In genomic region chr4:163495900-163496299, GRCh38 we compare ENCODE assay signal across 8 cellular contexts. TPM values are rescaled to one million over a fixed set of nuclear protein-coding genes. Genes with fewer than 3 reads are reported as not detected.
DNase-seq lines count a peak whose midpoint lies in the region; ATAC-seq and TF ChIP-seq lines count a peak whose summit lies in the region.

No MANE protein-coding gene starts in this region.

- H3K4me1 ChIP-seq in BLaER1 (peaks cover 30% of the 10 kb centered on the region), HUES48 (ENCODE audit: control insufficient read depth, insufficient read depth, low read length) (peaks cover 16% of the 10 kb centered on the region; the same call in 1 of the 2 replicates), muscle layer of duodenum (ENCODE audit: control insufficient read depth in 1 of 2, insufficient read depth in 2 of 2, low read length in 2 of 2) (peaks cover 0 to 12% of the 10 kb centered on the region in 2 donors), left lung (peaks cover 0 to 34% of the 10 kb centered on the region in 2 donors)

- no peaks in the 10 kb centered on the region for H3K27me3 Mint-ChIP-seq in activated naive CD8-positive, alpha-beta T cell

- H3K36me3 Mint-ChIP-seq in activated naive CD8-positive, alpha-beta T cell, result no peaks in the 10 kb centered on the region

- H3K9me3 Mint-ChIP-seq in activated naive CD8-positive, alpha-beta T cell (ENCODE audit: low read depth), result no peaks in the 10 kb centered on the region

- POLR2A ChIA-PET in RWPE1 (lab: Yijun Ruan, JAX; ENCODE audit: low non-redundant PET), result no interaction called here

- H3K9me3 ChIP-seq in BLaER1, result peaks cover 10% of the 10 kb centered on the region; the same call in 1 of the 2 replicates
- no peaks in the 10 kb centered on the region for H3K9me3 ChIP-seq in HUES48 (ENCODE audit: control insufficient read depth, insufficient read depth, low read length)
- H3K9me3 ChIP-seq in muscle layer of duodenum (ENCODE audit: control insufficient read depth in 1 of 2, low read length in 2 of 2), result no peaks in the 10 kb centered on the region
- no peaks in the 10 kb centered on the region for H3K9me3 ChIP-seq in left lung

- CTCF ChIA-PET in RWPE1 (lab: Yijun Ruan, JAX), result no interaction called here

- no peak for DNase-seq in RWPE1 (ENCODE audit: low spot score)
- no peak for DNase-seq in left lung
- DNase-seq in DMS53 (lab: John Stamatoyannopoulos, UW), result no peak

- H3K9ac ChIP-seq in BLaER1 (peak overlapping the region; percentile 98), HUES48 (ENCODE audit: low read depth, low read length) (peak overlapping the region; percentile 97)

- peak overlapping the region; percentile 89 for H3K27ac Mint-ChIP-seq in activated naive CD8-positive, alpha-beta T cell

- H3K27ac ChIP-seq in BLaER1 (peak overlapping the region; percentile 99; the same call in 1 of the 2 replicates), HUES48 (ENCODE audit: low read depth, low read length) (no peak overlapping the region), muscle layer of duodenum (ENCODE audit: low read length) (no peak overlapping the region), RWPE1 (no peak overlapping the region), left lung (no peak overlapping the region)

- peak overlapping the region; percentile 91 for H3K4me3 ChIP-seq in BLaER1
- H3K4me3 ChIP-seq in HUES48 (ENCODE audit: low read depth, low read length), result peak overlapping the region; percentile 87
- H3K4me3 ChIP-seq in muscle layer of duodenum (ENCODE audit: low read depth in 1 of 2, low read length in 2 of 2), result peak overlapping the region; percentile 94 to 95
- peak overlapping the region in 1 of 2 donors; percentile 64 for H3K4me3 ChIP-seq in left lung

- peak; percentile 14 for ATAC-seq in GM19035 (IDR thresholded peaks at IDR 0.05; ENCODE audit: unreplicated experiment)
- no peak for ATAC-seq in left lung

- peaks cover 32% of the 10 kb centered on the region for H3K36me3 ChIP-seq in BLaER1
- peaks cover 14% of the 10 kb centered on the region; the same call in 1 of the 2 replicates for H3K36me3 ChIP-seq in HUES48 (ENCODE audit: control insufficient read depth, insufficient read depth, low read length)
- no peaks in the 10 kb centered on the region for H3K36me3 ChIP-seq in muscle layer of duodenum (ENCODE audit: control insufficient read depth in 1 of 2, insufficient read depth in 2 of 2, low read length in 2 of 2)
- H3K36me3 ChIP-seq in left lung, result no peaks in the 10 kb centered on the region

- peaks cover 48% of the 10 kb centered on the region for H4K20me1 ChIP-seq in BLaER1

- H3K27me3 ChIP-seq in BLaER1, result no peaks in the 10 kb centered on the region
- no peaks in the 10 kb centered on the region for H3K27me3 ChIP-seq in HUES48 (ENCODE audit: control insufficient read depth, insufficient read depth, low read length)
- no peaks in the 10 kb centered on the region for H3K27me3 ChIP-seq in muscle layer of duodenum (ENCODE audit: low read depth, low read length)
- H3K27me3 ChIP-seq in left lung, result no peaks in the 10 kb centered on the region

- peak overlapping the region; percentile 94 for H3K4me3 Mint-ChIP-seq in activated naive CD8-positive, alpha-beta T cell

- no peak for TF ChIP-seq CTCF in RWPE1 (conservative IDR thresholded peaks at IDR 0.05; ENCODE audit: low read depth)
- TF ChIP-seq CTCF in left lung (IDR thresholded peaks at IDR 0.05), result no peak

- intact Hi-C loops in left lung (cut with DNase I), result no loop called here

- H3K4me1 Mint-ChIP-seq in activated naive CD8-positive, alpha-beta T cell (ENCODE audit: low read depth), result peaks cover 34% of the 10 kb centered on the region

- peak overlapping the region; percentile 73 for H3K4me2 ChIP-seq in BLaER1

RNA-seq across cellular contexts. Expression of gene TMA16, which starts 1.4 kb away (rescaled TPM):
- 10 to 100 TPM; 18.9 to 22.8 TPM for total RNA-seq in left lung

RNA-seq across cellular contexts. Expression of gene TKTL2, which starts 22.3 kb away (rescaled TPM):
- not detected for total RNA-seq in left lung
